ENCODE assay signal across 8 cellular contexts in genomic region chr12:94305293-94305957, GRCh38.
DNase-seq lines count a peak whose midpoint lies in the region; ATAC-seq, FAIRE-seq and TF ChIP-seq lines count a peak whose summit lies in the region.

No MANE protein-coding gene starts in this region.

- no peaks in the 10 kb centered on the region for H3K9me3 Mint-ChIP-seq in astrocyte (ENCODE audit: unreplicated experiment)
- peaks cover 0 to 2% of the 10 kb centered on the region in 2 donors for H3K9me3 Mint-ChIP-seq in stimulated activated naive B cell treated with anti-CD40 and anti-IgM and Interleukin-4, amounts not matched to agents 10 μg/mL and 1 μg/mL and 100 μg/mL, for 72 hours

- no peak overlapping the region; the same call in 1 of the 2 replicates for H2BK20ac ChIP-seq in IMR-90 (ENCODE audit: low read depth, low read length)

- TF ChIP-seq POLR2A in IMR-90 (IDR thresholded peaks at IDR 0.05; ENCODE audit: low read depth, low read length): no peak

- no TSS peak for BruUV-seq in IMR-90 (replicated peaks; lab: Mats Ljungman, UMichigan)

- no peak overlapping the region for H3K56ac ChIP-seq in IMR-90 (ENCODE audit: extremely low read depth, insufficient read depth, low read length)

- H4K20me1 ChIP-seq in IMR-90 (ENCODE audit: insufficient read depth, low read length) (peaks cover 3% of the 10 kb centered on the region; the same call in 1 of the 2 replicates), astrocyte (ENCODE audit: insufficient read depth, low read length) (no peaks in the 10 kb centered on the region)

- H3K4me3 Mint-ChIP-seq in astrocyte (ENCODE audit: unreplicated experiment): no peak overlapping the region
- H3K4me3 Mint-ChIP-seq in stimulated activated naive B cell treated with anti-CD40 and anti-IgM and Interleukin-4, amounts not matched to agents 10 μg/mL and 1 μg/mL and 100 μg/mL, for 72 hours: peak overlapping the region; percentile 65 to 71

- no peak overlapping the region for H3K23ac ChIP-seq in IMR-90 (ENCODE audit: low read depth, low read length)

- no peak for TF ChIP-seq CTCF in IMR-90 (conservative IDR thresholded peaks at IDR 0.05; ENCODE audit: low read depth, low read length)
- no peak for TF ChIP-seq CTCF in astrocyte (IDR thresholded peaks at IDR 0.05; ENCODE audit: insufficient read depth, low read depth, low read length)

- no peaks in the 10 kb centered on the region for H3K27me3 Mint-ChIP-seq in astrocyte (ENCODE audit: low read depth, unreplicated experiment)
- H3K27me3 Mint-ChIP-seq in stimulated activated naive B cell treated with anti-CD40 and anti-IgM and Interleukin-4, amounts not matched to agents 10 μg/mL and 1 μg/mL and 100 μg/mL, for 72 hours: no peaks in the 10 kb centered on the region

- no peak for TF ChIP-seq RAD21 in IMR-90 (IDR thresholded peaks at IDR 0.05; ENCODE audit: low read length)

- peak overlapping the region; percentile 22; the same call in 1 of the 2 replicates for H4K5ac ChIP-seq in IMR-90 (ENCODE audit: low read depth, low read length)

- H3K27me3 ChIP-seq in IMR-90 (ENCODE audit: control insufficient read depth, insufficient read depth, low read length) (no peaks in the 10 kb centered on the region), astrocyte (ENCODE audit: insufficient read depth, low read length) (no peaks in the 10 kb centered on the region)

- H2AK5ac ChIP-seq in IMR-90 (ENCODE audit: low read depth, low read length): no peak overlapping the region

- peaks cover 9% of the 10 kb centered on the region for H3K4me1 ChIP-seq in IMR-90 (ENCODE audit: control insufficient read depth, insufficient read depth, low read length)
- peaks cover 14% of the 10 kb centered on the region for H3K4me1 ChIP-seq in astrocyte (ENCODE audit: insufficient read depth, low read length)

- peak overlapping the region; percentile 10; the same call in 1 of the 2 replicates for H2BK120ac ChIP-seq in IMR-90 (ENCODE audit: low read depth, low read length)

- peaks cover 6% of the 10 kb centered on the region for H3K9me1 ChIP-seq in IMR-90 (ENCODE audit: insufficient read depth, low read length)

- WGBS in IMR-90 (ENCODE audit: extremely low coverage in 2 of 2, insufficient read length in 1 of 2), 2 experiments: no CpG with 5 or more reads among the region's 7 CpGs

- no peaks in the 10 kb centered on the region; the same call in 1 of the 2 replicates for H3K36me3 ChIP-seq in IMR-90 (ENCODE audit: control insufficient read depth, insufficient read depth, low read length)
- peaks cover 3% of the 10 kb centered on the region for H3K36me3 ChIP-seq in astrocyte (ENCODE audit: insufficient read depth, low read length)

- peak; percentile 74 to 79 for ATAC-seq in activated CD4-positive, CD25-positive, alpha-beta regulatory T cell treated with anti-CD3 and anti-CD28 coated beads, Interleukin-2, amount 50 U/mL, for 24 hours
- peak; percentile 78 for ATAC-seq in IMR-90 (ENCODE audit: low read depth)
- ATAC-seq in stimulated activated naive B cell treated with anti-CD40 and anti-IgM and Interleukin-4, amounts not matched to agents 10 μg/mL and 1 μg/mL and 100 μg/mL, for 72 hours (replicated peaks): peak; percentile 90 to 95

- no peak overlapping the region for H3K4ac ChIP-seq in IMR-90 (ENCODE audit: low read depth, low read length)

- no peak overlapping the region for H2BK15ac ChIP-seq in IMR-90 (ENCODE audit: low read depth, low read length)

- intact Hi-C loops in IMR-90 (cut with micrococcal nuclease): no loop called here

- no peak overlapping the region for H2AK9ac ChIP-seq in IMR-90 (replicated peaks; ENCODE audit: low read depth, low read length, poor library complexity)

- no peaks in the 10 kb centered on the region for H3K79me2 ChIP-seq in astrocyte (ENCODE audit: insufficient read depth, low read length)

- no peak for DNase-seq in activated CD4-positive, CD25-positive, alpha-beta regulatory T cell treated with anti-CD3 and anti-CD28 coated beads, Interleukin-2, amount 50 U/mL, for 72 hours
- DNase-seq in IMR-90 (peak; percentile 82), astrocyte (ENCODE audit: low read depth) (peak; percentile 95), hippocampal formation (lab: John Stamatoyannopoulos, UW) (no peak), GDM1 (lab: John Stamatoyannopoulos, UW) (no peak), KBM-7 (no peak)
- DNase-seq in stimulated activated naive B cell treated with anti-CD40 and anti-IgM and Interleukin-4, amounts not matched to agents 10 μg/mL and 1 μg/mL and 100 μg/mL, for 72 hours: peak; percentile 71

- no peaks in the 10 kb centered on the region for H3K79me1 ChIP-seq in IMR-90 (ENCODE audit: low read depth in 1 of 2, low read length in 2 of 2)

- H4K91ac ChIP-seq in IMR-90 (ENCODE audit: insufficient read depth, low read depth, low read length): peak overlapping the region; percentile 5; the same call in 1 of the 2 replicates

- H3K9ac ChIP-seq in IMR-90 (ENCODE audit: low read depth, low read length): no peak overlapping the region
- H3K9ac ChIP-seq in astrocyte (ENCODE audit: low read length): no peak overlapping the region

- H3K4me2 ChIP-seq in IMR-90 (ENCODE audit: low read depth, low read length): peak overlapping the region; percentile 61
- H3K4me2 ChIP-seq in astrocyte (ENCODE audit: low read length): peak overlapping the region; percentile 37

- CTCF ChIA-PET in IMR-90 (lab: Yijun Ruan, JAX): interaction anchor here (0.5 to 2.4 kb wide), 5 partner anchors 11 to 141 kb away, joined by 3 to 11 read pairs (median 3); no protein-coding TSS in a partner anchor

- H3K4me3 ChIP-seq in IMR-90 (ENCODE audit: insufficient read depth, low read depth, low read length): no peak overlapping the region
- no peak overlapping the region for H3K4me3 ChIP-seq in astrocyte (ENCODE audit: insufficient read depth, low read depth, low read length)

- H2BK5ac ChIP-seq in IMR-90 (ENCODE audit: low read depth, low read length, poor library complexity, severe bottlenecking): peak overlapping the region; percentile 67

- H3K27ac ChIP-seq in IMR-90 (ENCODE audit: insufficient read depth, low read length) (peak overlapping the region; percentile 19; the same call in 1 of the 2 replicates), astrocyte (ENCODE audit: low read depth, low read length) (no peak overlapping the region)

- H4K8ac ChIP-seq in IMR-90 (ENCODE audit: low read depth in 2 of 2, low read length in 2 of 2): no peak overlapping the region

- dilution Hi-C loops in IMR-90 (cut with HindIII; ENCODE audit: low sequenced_read_pairs, unreplicated experiment): no loop called here

- H3K9me3 ChIP-seq in IMR-90 (ENCODE audit: control insufficient read depth, insufficient read depth, low read length): no peaks in the 10 kb centered on the region
- no peaks in the 10 kb centered on the region for H3K9me3 ChIP-seq in astrocyte (ENCODE audit: insufficient read depth, low read depth, low read length)

- H3K27ac Mint-ChIP-seq in astrocyte (ENCODE audit: unreplicated experiment): peak overlapping the region; percentile 55
- H3K27ac Mint-ChIP-seq in stimulated activated naive B cell treated with anti-CD40 and anti-IgM and Interleukin-4, amounts not matched to agents 10 μg/mL and 1 μg/mL and 100 μg/mL, for 72 hours: peak overlapping the region; percentile 89

- H3K14ac ChIP-seq in IMR-90 (replicated peaks; ENCODE audit: low read depth, low read length): no peak overlapping the region

- POLR2A ChIA-PET in IMR-90 (lab: Charles Lee; ENCODE audit: unreplicated experiment): no interaction called here

- no peak overlapping the region for H2AFZ ChIP-seq in IMR-90 (replicated peaks; ENCODE audit: low read length, poor library complexity)
- H2AFZ ChIP-seq in astrocyte (ENCODE audit: low read depth, low read length): no peak overlapping the region

- in situ Hi-C loops in IMR-90 (cut with MboI; ENCODE audit: low sequenced_read_pairs): no loop called here
- in situ Hi-C loops in KBM-7 (cut with MboI; ENCODE audit: low pct_unique_long_range_greater_than_20kb, low sequenced_read_pairs): no loop called here

- H3K36me3 Mint-ChIP-seq in astrocyte (ENCODE audit: low read depth, unreplicated experiment): peaks cover 14% of the 10 kb centered on the region
- peaks cover 37 to 54% of the 10 kb centered on the region in 2 donors for H3K36me3 Mint-ChIP-seq in stimulated activated naive B cell treated with anti-CD40 and anti-IgM and Interleukin-4, amounts not matched to agents 10 μg/mL and 1 μg/mL and 100 μg/mL, for 72 hours

- FAIRE-seq in astrocyte (lab: Jason Lieb, UNC): peak; percentile 20

- peak overlapping the region; percentile 73; the same call in 1 of the 2 replicates for H3K18ac ChIP-seq in IMR-90 (ENCODE audit: low read depth, low read length)

- peaks cover 25% of the 10 kb centered on the region for H3K4me1 Mint-ChIP-seq in astrocyte (ENCODE audit: low read depth, unreplicated experiment)
- H3K4me1 Mint-ChIP-seq in stimulated activated naive B cell treated with anti-CD40 and anti-IgM and Interleukin-4, amounts not matched to agents 10 μg/mL and 1 μg/mL and 100 μg/mL, for 72 hours: peaks cover 28 to 43% of the 10 kb centered on the region in 2 donors

TF ChIP-seq in IMR-90, 13 proteins besides CTCF, POLR2A, EP300 and RAD21:
- TF ChIP-seq FOS (IDR thresholded peaks at IDR 0.05; ENCODE audit: low read depth, low read length): 0 out of 2 replicates have a peak, but pooled peaks have one; percentile 21
- peak; percentile 87 for TF ChIP-seq CEBPB (IDR thresholded peaks at IDR 0.05; ENCODE audit: low read depth, low read length)
- TF ChIP-seq BHLHE40 (IDR thresholded peaks at IDR 0.05; ENCODE audit: low read depth, low read length): 0 out of 2 replicates have a peak, but pooled peaks have one; percentile 3
- no peak for TF ChIP-seq MXI1 (IDR thresholded peaks at IDR 0.05; ENCODE audit: borderline replicate concordance, low read depth, low read length)
- TF ChIP-seq USF2 (IDR thresholded peaks at IDR 0.05; ENCODE audit: low read depth, low read length): no peak
TF ChIP-seq in IMR-90: peak in this region for 3.

Comparison
In these comparisons a context has a peak if more than half of its experiments do, and no peak if none do; other contexts are left out.
1. DNase-seq: peak in IMR-90 (single experiment), astrocyte (single experiment) and stimulated activated naive B cell treated with anti-CD40 and anti-IgM and Interleukin-4, amounts not matched to agents 10 μg/mL and 1 μg/mL and 100 μg/mL, for 72 hours (single experiment); none in activated CD4-positive, CD25-positive, alpha-beta regulatory T cell treated with anti-CD3 and anti-CD28 coated beads, Interleukin-2, amount 50 U/mL, for 72 hours (single experiment), hippocampal formation (0 of 2), GDM1 (single experiment) and KBM-7 (single experiment).
2. Peak in every context shown above with its lines, with median percentiles within 50 percentile points of each other: ATAC-seq.